Comparison of ENCODE assay signal across 14 cellular contexts in the genomic region with DNA sequence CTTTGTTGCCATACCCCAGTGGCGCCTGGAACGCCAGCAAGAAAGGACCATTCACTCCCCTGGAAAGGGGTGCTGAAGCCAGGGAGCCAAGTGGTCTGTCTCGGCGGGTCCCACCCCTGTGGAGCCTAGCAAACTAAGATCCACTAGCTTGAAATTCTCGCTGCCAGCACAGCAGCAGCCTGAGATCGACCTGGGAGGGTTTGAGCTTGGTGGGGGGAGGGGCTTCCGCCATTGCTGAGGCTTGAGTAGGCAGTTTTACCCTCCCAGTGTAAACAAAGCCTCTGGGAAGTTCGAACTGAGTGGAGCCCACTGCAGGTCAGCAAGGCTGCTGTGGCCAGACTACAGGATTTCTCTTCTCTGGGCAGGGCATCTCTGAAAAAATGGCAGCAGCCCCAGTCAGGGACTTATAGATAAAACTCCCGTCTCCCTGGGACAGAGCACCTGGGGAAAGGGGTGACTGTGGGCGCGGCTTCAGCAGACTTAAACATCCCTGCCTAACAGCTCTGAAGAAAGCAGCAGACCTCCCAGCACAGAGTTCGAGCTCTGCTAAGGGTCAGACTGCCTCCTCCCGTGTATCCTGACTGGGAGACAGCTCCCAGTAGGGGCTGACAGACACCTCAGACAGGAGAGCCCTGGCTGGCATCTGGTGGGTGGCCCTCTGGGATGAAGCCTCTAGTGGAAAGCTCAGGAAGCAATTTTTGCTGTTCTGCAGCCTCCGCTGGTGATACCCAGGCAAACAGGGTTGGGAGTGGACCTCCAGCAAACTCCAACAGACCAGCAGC.
DNase-seq lines count a peak whose midpoint lies in the region; ATAC-seq and TF ChIP-seq lines count a peak whose summit lies in the region.
"Had no signal": no experiment of that assay in that cellular context is flagged by ENCODE, and none has a peak within 500 bp of the region (broad histone marks: within the 10 kb centered on the region; RNA-seq: fewer than 3 reads in every experiment).

No MANE protein-coding gene starts in this region.

- H3K4me1 ChIP-seq in endodermal cell (ENCODE audit: control insufficient read depth, insufficient read depth, low read length) = no peaks in the 10 kb centered on the region

- H3K9me3 ChIP-seq in endodermal cell (ENCODE audit: control insufficient read depth, low read length) = no peaks in the 10 kb centered on the region

- no peaks in the 10 kb centered on the region for H3K9me3 Mint-ChIP-seq in endodermal cell
- H3K9me3 Mint-ChIP-seq in progenitor cell of endocrine pancreas (ENCODE audit: low read depth) = no peaks in the 10 kb centered on the region
- H3K9me3 Mint-ChIP-seq: CD8-positive, alpha-beta T cell had no signal

- 81 to 93% methylated on average over 9 to 14 of the region's 14 CpGs for WGBS in endodermal cell (ENCODE audit: insufficient coverage in 1 of 2, insufficient read length in 1 of 2), 2 experiments

- peaks cover 42% of the 10 kb centered on the region for H3K27me3 ChIP-seq in endodermal cell (ENCODE audit: control insufficient read depth, insufficient read depth, low read length, poor library complexity, severe bottlenecking)

- H3K27ac ChIP-seq in endodermal cell (ENCODE audit: low read depth, low read length) = no peak overlapping the region

- H3K4me1 Mint-ChIP-seq in endodermal cell (peaks cover 14% of the 10 kb centered on the region), progenitor cell of endocrine pancreas (ENCODE audit: low read depth) (peaks cover 2% of the 10 kb centered on the region)

- no peaks in the 10 kb centered on the region for H3K36me3 Mint-ChIP-seq in endodermal cell (ENCODE audit: low read depth)
- no peaks in the 10 kb centered on the region for H3K36me3 Mint-ChIP-seq in progenitor cell of endocrine pancreas (ENCODE audit: insufficient read depth)
- H3K36me3 Mint-ChIP-seq: CD8-positive, alpha-beta T cell had no signal

- H3K9ac ChIP-seq in endodermal cell (ENCODE audit: extremely low read depth, low read length, poor library complexity, severe bottlenecking) = no peak overlapping the region

- H3K27ac Mint-ChIP-seq in endodermal cell = no peak overlapping the region
- H3K27ac Mint-ChIP-seq in progenitor cell of endocrine pancreas = peak overlapping the region; percentile 62
- H3K27ac Mint-ChIP-seq: CD8-positive, alpha-beta T cell had no signal

- DNase-seq in NCI-H748 (lab: John Stamatoyannopoulos, UW; ENCODE audit: unreplicated experiment) (peak; percentile 16), NCI-H748 treated with DMSO at 0.1 percent for 48 hours (lab: John Stamatoyannopoulos, UW) (no peak), NCI-H69 (lab: John Stamatoyannopoulos, UW) (peak; percentile 9), endodermal cell (peak; percentile 72), progenitor cell of endocrine pancreas (ENCODE audit: low spot score, unreplicated experiment) (peak; percentile 34), NCI-H146 (lab: John Stamatoyannopoulos, UW) (no peak)
- DNase-seq in activated CD4-positive, alpha-beta T cell treated with anti-CD3 and anti-CD28 coated beads, Interleukin-2, amount 50 U/mL, for 4 hours = no peak
- DNase-seq: CD8-positive, alpha-beta T cell; NCI-H1417; NCI-H2029; NCI-H526 treated with DMSO at 0.1 percent for 48 hours had no signal

- H3K4me3 Mint-ChIP-seq in endodermal cell (peak overlapping the region; percentile 36), progenitor cell of endocrine pancreas (ENCODE audit: low read depth) (peak overlapping the region; percentile 27)
- H3K4me3 Mint-ChIP-seq: CD8-positive, alpha-beta T cell had no signal

- TF ChIP-seq CTCF in endodermal cell (conservative IDR thresholded peaks at IDR 0.05) (peak; percentile 38), progenitor cell of endocrine pancreas (IDR thresholded peaks at IDR 0.05; ENCODE audit: unreplicated experiment) (no peak)

- H3K4me3 ChIP-seq in endodermal cell (ENCODE audit: low read length) = no peak overlapping the region

- ATAC-seq in HG03135 (IDR thresholded peaks at IDR 0.05; ENCODE audit: unreplicated experiment) = no peak
- ATAC-seq: CD8-positive, alpha-beta T cell; Panc1; Right ventricle myocardium inferior had no signal

- H3K36me3 ChIP-seq in endodermal cell (ENCODE audit: control insufficient read depth, insufficient read depth, low read length) = no peaks in the 10 kb centered on the region

- H3K27me3 Mint-ChIP-seq in endodermal cell (ENCODE audit: insufficient read depth) = peaks cover 64% of the 10 kb centered on the region
- peaks cover 6% of the 10 kb centered on the region for H3K27me3 Mint-ChIP-seq in progenitor cell of endocrine pancreas

Comparison
In these comparisons a context has a peak if more than half of its experiments do, and no peak if none do; other contexts are left out.
1. DNase-seq: peak in NCI-H748 (single experiment), NCI-H69 (single experiment), endodermal cell (single experiment) and progenitor cell of endocrine pancreas (single experiment); none in NCI-H748 treated with DMSO at 0.1 percent for 48 hours (single experiment), NCI-H146 (single experiment) and activated CD4-positive, alpha-beta T cell treated with anti-CD3 and anti-CD28 coated beads, Interleukin-2, amount 50 U/mL, for 4 hours (0 of 2).